ENCODE assay signal across 20 cellular contexts in genomic region chr18:50090370-50091312, GRCh38.
DNase-seq lines count a peak whose midpoint lies in the region; ATAC-seq, FAIRE-seq and TF ChIP-seq lines count a peak whose summit lies in the region.
"Had no signal": no experiment of that assay in that cellular context is flagged by ENCODE, and none has a peak within 500 bp of the region (broad histone marks: within the 10 kb centered on the region; RNA-seq: fewer than 3 reads in every experiment).

No MANE protein-coding gene starts in this region.

- H3K4me1 Mint-ChIP-seq in nephron, result peaks cover 31% of the 10 kb centered on the region
- no peaks in the 10 kb centered on the region for H3K4me1 Mint-ChIP-seq in naive thymus-derived CD8-positive, alpha-beta T cell

- H4K20me1 ChIP-seq in HepG2 (ENCODE audit: insufficient read depth, low read length) (no peaks in the 10 kb centered on the region), GM12878 (ENCODE audit: control insufficient read depth, insufficient read depth) (no peaks in the 10 kb centered on the region)
- H4K20me1 ChIP-seq: BLaER1 treated with 17β-estradiol and CSF1 and Interleukin-3, amounts not matched to agents 10 nM and 100 nM had no signal

- H3K27ac ChIP-seq in HepG2 (ENCODE audit: extremely low read length, insufficient read depth, low read length), result peak overlapping the region; percentile 69
- no peak overlapping the region for H3K27ac ChIP-seq in right lobe of liver
- H3K27ac ChIP-seq in GM12878 (ENCODE audit: control insufficient read depth, insufficient read depth), result no peak overlapping the region
- H3K27ac ChIP-seq: BLaER1 treated with 17β-estradiol and CSF1 and Interleukin-3, amounts not matched to agents 10 nM and 100 nM had no signal

- BruUV-seq in HepG2 (replicated peaks; lab: Mats Ljungman, UMichigan) (TSS peak; percentile 51), GM12878 (replicated peaks; lab: Mats Ljungman, UMichigan) (no TSS peak)

- DNase-seq in HepG2 (ENCODE audit: low spot score), result peak; percentile 91
- DNase-seq in right lobe of liver, result no peak
- no peak for DNase-seq in GM12878 (ENCODE audit: low read depth, low spot score)
- no peak for DNase-seq in naive thymus-derived CD8-positive, alpha-beta T cell
- DNase-seq: 8988T; Calu3; CD8-positive, alpha-beta T cell; H7; HFFc6; NCI-H1417; NCI-H187; NCI-H446; Right ventricle myocardium superior had no signal

- TF ChIP-seq EP300 in HepG2 (IDR thresholded peaks at IDR 0.05; ENCODE audit: low read depth in 2 of 2, low read length in 2 of 2) (peak in 1 of 2 experiments; percentile 57; a peak in 2 of 4 replicates), HepG2 (CRISPR knock-in tag; IDR thresholded peaks at IDR 0.05; ENCODE audit: borderline replicate concordance) (no peak), GM12878 (IDR thresholded peaks at IDR 0.05; ENCODE audit: borderline replicate concordance in 1 of 2, control insufficient read depth in 1 of 2, low read depth in 2 of 2, low read length in 2 of 2) (peak in 1 of 2 experiments; percentile 15; a peak in 1 of 4 replicates)

- H3K79me2 ChIP-seq in HepG2 (ENCODE audit: insufficient read depth, low read length) (no peaks in the 10 kb centered on the region), GM12878 (ENCODE audit: control insufficient read depth, insufficient read depth, low read length) (no peaks in the 10 kb centered on the region)

- POLR2A ChIA-PET in HepG2 (lab: Yijun Ruan, JAX) (interaction anchor here (0.6 to 1.1 kb wide), 3 partner anchors 18 to 55 kb away, joined by 3 to 7 read pairs (median 4); no protein-coding TSS in a partner anchor), GM12878 (lab: Charles Lee) (interaction anchor here (0.5 to 2.6 kb wide), 5 partner anchors 8 to 105 kb away, joined by 3 to 9 read pairs (median 4); no protein-coding TSS in a partner anchor)
- POLR2A ChIA-PET in naive thymus-derived CD8-positive, alpha-beta T cell (lab: Charles Lee), result no interaction called here

- no peaks in the 10 kb centered on the region for H3K27me3 Mint-ChIP-seq in nephron (ENCODE audit: low read depth)
- peaks cover 5 to 22% (median 14%) of the 10 kb centered on the region in 5 donors for H3K27me3 Mint-ChIP-seq in naive thymus-derived CD8-positive, alpha-beta T cell

- in situ Hi-C loops in HepG2 (cut with HindIII; ENCODE audit: extremely low pct_ligation_motif_present, low pct_unique_long_range_greater_than_20kb), result no loop called here
- in situ Hi-C loops in GM12878 (cut with MboI), result no loop called here

- intact Hi-C loops in HepG2 (cut with micrococcal nuclease; ENCODE audit: unreplicated experiment), result loop anchor here (1.0 to 2.0 kb wide), 3 partner anchors 18 to 105 kb away; partner anchors contain the start of gene MYO5B
- intact Hi-C loops in right lobe of liver (cut with DNase I), result no loop called here
- intact Hi-C loops in GM12878 (cut with micrococcal nuclease; ENCODE audit: unreplicated experiment), result no loop called here

- H3K36me3 Mint-ChIP-seq in nephron (ENCODE audit: low read depth), result no peaks in the 10 kb centered on the region
- H3K36me3 Mint-ChIP-seq in naive thymus-derived CD8-positive, alpha-beta T cell, result no peaks in the 10 kb centered on the region
- H3K36me3 Mint-ChIP-seq: CD8-positive, alpha-beta T cell; IgD-negative memory B cell had no signal

- H3K36me3 ChIP-seq in HepG2 (replicated peaks in 1 of 2; ENCODE audit: control insufficient read depth in 1 of 2, insufficient read depth in 2 of 2, low read length in 2 of 2) (no peaks in the 10 kb centered on the region), right lobe of liver (no peaks in the 10 kb centered on the region), GM12878 (ENCODE audit: control insufficient read depth in 2 of 2, insufficient read depth in 2 of 2, low read length in 1 of 2) (no peaks in the 10 kb centered on the region)
- H3K36me3 ChIP-seq: BLaER1 treated with 17β-estradiol and CSF1 and Interleukin-3, amounts not matched to agents 10 nM and 100 nM had no signal

- TF ChIP-seq CTCF in HepG2 (CRISPR knock-in tag; IDR thresholded peaks at IDR 0.05) (peak; percentile 53), right lobe of liver (IDR thresholded peaks at IDR 0.05) (no peak), GM12878 (IDR thresholded peaks at IDR 0.05 in 2 of 3, conservative IDR thresholded peaks at IDR 0.05 in 1 of 3; ENCODE audit: control insufficient read depth in 2 of 3, extremely low read depth in 1 of 3, insufficient read depth in 1 of 3, low read depth in 3 of 3, low read length in 3 of 3) (no peak), nephron (IDR thresholded peaks at IDR 0.05; ENCODE audit: unreplicated experiment in 3 of 3) (no peak)

- ATAC-seq in HepG2 (peak; percentile 99), right lobe of liver (no peak), GM12878 (peak; percentile 83), HG02678 (IDR thresholded peaks at IDR 0.05; ENCODE audit: unreplicated experiment) (no peak), GM19463 (IDR thresholded peaks at IDR 0.05; ENCODE audit: unreplicated experiment) (no peak), HG03457 (IDR thresholded peaks at IDR 0.05; ENCODE audit: unreplicated experiment) (no peak)
- ATAC-seq in naive thymus-derived CD8-positive, alpha-beta T cell, result no peak
- ATAC-seq: CD8-positive, alpha-beta T cell had no signal

- H3K27me3 ChIP-seq in HepG2 (ENCODE audit: control insufficient read depth in 1 of 2, insufficient read depth in 2 of 2, low read length in 2 of 2) (no peaks in the 10 kb centered on the region), right lobe of liver (no peaks in the 10 kb centered on the region), GM12878 (replicated peaks in 1 of 2; ENCODE audit: control insufficient read depth in 2 of 2, insufficient read depth in 2 of 2, low read length in 1 of 2) (0 out of 4 replicates have a peak, but pooled peaks cover 0 to 2% of the 10 kb centered on the region in 2 experiments)
- H3K27me3 ChIP-seq: BLaER1 treated with 17β-estradiol and CSF1 and Interleukin-3, amounts not matched to agents 10 nM and 100 nM had no signal

- SMC1A ChIA-PET in GM12878 (lab: Charles Lee; ENCODE audit: uncharacterized antibody, unreplicated experiment), result interaction anchor here (0.6 to 1.9 kb wide), 15 partner anchors 8 to 316 kb away, joined by 3 to 6 read pairs (median 4); no protein-coding TSS in a partner anchor

- H3K4me3 Mint-ChIP-seq in nephron, result no peak overlapping the region
- H3K4me3 Mint-ChIP-seq in naive thymus-derived CD8-positive, alpha-beta T cell, result no peak overlapping the region
- H3K4me3 Mint-ChIP-seq: CD8-positive, alpha-beta T cell; HFFc6; IgD-negative memory B cell had no signal

- H3K9ac ChIP-seq in HepG2 (ENCODE audit: insufficient read depth, low read depth, low read length), result peak overlapping the region; percentile 7; the same call in 1 of the 2 replicates
- no peak overlapping the region for H3K9ac ChIP-seq in GM12878 (ENCODE audit: control insufficient read depth, insufficient read depth, low read length)
- H3K9ac ChIP-seq: BLaER1 treated with 17β-estradiol and CSF1 and Interleukin-3, amounts not matched to agents 10 nM and 100 nM had no signal

- peak overlapping the region in 2 of 3 experiments; percentile 23 to 33; a peak in 2 of 6 replicates for H3K4me3 ChIP-seq in HepG2 (replicated peaks in 1 of 3; ENCODE audit: insufficient read depth in 1 of 3, low read depth in 2 of 3, low read length in 3 of 3)
- H3K4me3 ChIP-seq in right lobe of liver, result no peak overlapping the region
- no peak overlapping the region for H3K4me3 ChIP-seq in GM12878
- H3K4me3 ChIP-seq: BLaER1 treated with 17β-estradiol and CSF1 and Interleukin-3, amounts not matched to agents 10 nM and 100 nM had no signal

- 20% methylated on average over 6 of the region's 6 CpGs for WGBS in HepG2 (ENCODE audit: low lambda C conversion rate)
- WGBS in right lobe of liver (ENCODE audit: insufficient coverage, low coverage, low lambda C conversion rate, missing lambda C conversion rate), result 82% methylated on average over 6 of the region's 6 CpGs
- 13% methylated on average over 6 of the region's 6 CpGs for WGBS in GM12878 (ENCODE audit: insufficient coverage, insufficient replicate concordance, low lambda C conversion rate, missing lambda C conversion rate)

- TF ChIP-seq POLR2A in HepG2 (IDR thresholded peaks at IDR 0.05; ENCODE audit: insufficient read depth in 1 of 2, low read depth in 2 of 2, low read length in 2 of 2) (no peak), right lobe of liver (IDR thresholded peaks at IDR 0.05) (no peak), GM12878 (IDR thresholded peaks at IDR 0.05; ENCODE audit: low read depth, low read length) (no peak)

- H3K4me2 ChIP-seq in HepG2 (ENCODE audit: low read depth, low read length), result peak overlapping the region; percentile 66
- H3K4me2 ChIP-seq in GM12878 (ENCODE audit: control insufficient read depth, insufficient read depth), result no peak overlapping the region

- CTCF ChIA-PET in HepG2 (lab: Yijun Ruan, JAX; ENCODE audit: low intra/inter-chr PET ratio, low total read pairs) (no interaction called here), GM12878 (lab: Yijun Ruan, JAX) (interaction anchor here (0.6 to 2.6 kb wide), 5 partner anchors 8 to 114 kb away, joined by 3 to 10 read pairs (median 4); no protein-coding TSS in a partner anchor)

- peak overlapping the region in 2 of 3 experiments; percentile 18 to 61 for H3K27ac Mint-ChIP-seq in nephron
- no peak overlapping the region for H3K27ac Mint-ChIP-seq in naive thymus-derived CD8-positive, alpha-beta T cell
- H3K27ac Mint-ChIP-seq: CD8-positive, alpha-beta T cell; HFFc6; IgD-negative memory B cell had no signal

- RAD21 ChIA-PET in GM12878 (lab: Charles Lee; ENCODE audit: unreplicated experiment), result interaction anchor here (1.1 to 2.3 kb wide), 4 partner anchors 10 to 104 kb away, joined by 3 to 12 read pairs (median 6); no protein-coding TSS in a partner anchor

- H3K4me1 ChIP-seq in HepG2 (ENCODE audit: insufficient read depth, low read length), result peaks cover 56% of the 10 kb centered on the region
- H3K4me1 ChIP-seq in right lobe of liver, result no peaks in the 10 kb centered on the region
- H3K4me1 ChIP-seq in GM12878 (ENCODE audit: control insufficient read depth, insufficient read depth, low read length), result no peaks in the 10 kb centered on the region

- peak; percentile 90 for FAIRE-seq in HepG2 (lab: Jason Lieb, UNC)
- FAIRE-seq in GM12878 (lab: Jason Lieb, UNC), result no peak
- FAIRE-seq: GM19239 had no signal

- H2AFZ ChIP-seq in HepG2 (ENCODE audit: low read length) (no peak overlapping the region), GM12878 (ENCODE audit: control insufficient read depth, low read depth, low read length) (no peak overlapping the region)

- H3K9me3 ChIP-seq in HepG2 (ENCODE audit: low read length) (no peaks in the 10 kb centered on the region), right lobe of liver (no peaks in the 10 kb centered on the region), GM12878 (replicated peaks; ENCODE audit: control insufficient read depth, insufficient read depth, low read length) (no peaks in the 10 kb centered on the region)
- H3K9me3 ChIP-seq: BLaER1 treated with 17β-estradiol and CSF1 and Interleukin-3, amounts not matched to agents 10 nM and 100 nM had no signal

- H3K9me3 Mint-ChIP-seq in nephron, result peaks cover 3% of the 10 kb centered on the region
- H3K9me3 Mint-ChIP-seq in naive thymus-derived CD8-positive, alpha-beta T cell, result no peaks in the 10 kb centered on the region
- H3K9me3 Mint-ChIP-seq: CD8-positive, alpha-beta T cell; HFFc6; IgD-negative memory B cell had no signal

- TF ChIP-seq RAD21 in HepG2 (CRISPR knock-in tag; IDR thresholded peaks at IDR 0.05) (no peak), GM12878 (IDR thresholded peaks at IDR 0.05; ENCODE audit: insufficient read depth, low read depth, low read length) (no peak)

Comparison
In these comparisons a context has a peak if more than half of its experiments do, and no peak if none do; other contexts are left out.
1. ATAC-seq: peak in HepG2 (single experiment) and GM12878 (single experiment); none in right lobe of liver (0 of 4), naive thymus-derived CD8-positive, alpha-beta T cell (0 of 2), HG02678 (single experiment), GM19463 (single experiment) and HG03457 (single experiment).
2. H3K4me3 ChIP-seq: peak in HepG2 (2 of 3); none in right lobe of liver (0 of 3) and GM12878 (single experiment).
3. H3K27ac Mint-ChIP-seq: peak in nephron (2 of 3); none in naive thymus-derived CD8-positive, alpha-beta T cell (0 of 10).
4. Of the 75 proteins assayed by ChIP-seq in both HepG2 and GM12878: peak only in HepG2: ASH2L, ATF2, CHD4, CTCF, DPF2, HDAC2 and 2 more; only in GM12878: ATF7, IKZF1, NBN, NFIC, RAD51, RELA and 1 more; in both: none; in neither: 58; mixed calls (peak in some experiments, not most) for 2.